In the genomic region with DNA sequence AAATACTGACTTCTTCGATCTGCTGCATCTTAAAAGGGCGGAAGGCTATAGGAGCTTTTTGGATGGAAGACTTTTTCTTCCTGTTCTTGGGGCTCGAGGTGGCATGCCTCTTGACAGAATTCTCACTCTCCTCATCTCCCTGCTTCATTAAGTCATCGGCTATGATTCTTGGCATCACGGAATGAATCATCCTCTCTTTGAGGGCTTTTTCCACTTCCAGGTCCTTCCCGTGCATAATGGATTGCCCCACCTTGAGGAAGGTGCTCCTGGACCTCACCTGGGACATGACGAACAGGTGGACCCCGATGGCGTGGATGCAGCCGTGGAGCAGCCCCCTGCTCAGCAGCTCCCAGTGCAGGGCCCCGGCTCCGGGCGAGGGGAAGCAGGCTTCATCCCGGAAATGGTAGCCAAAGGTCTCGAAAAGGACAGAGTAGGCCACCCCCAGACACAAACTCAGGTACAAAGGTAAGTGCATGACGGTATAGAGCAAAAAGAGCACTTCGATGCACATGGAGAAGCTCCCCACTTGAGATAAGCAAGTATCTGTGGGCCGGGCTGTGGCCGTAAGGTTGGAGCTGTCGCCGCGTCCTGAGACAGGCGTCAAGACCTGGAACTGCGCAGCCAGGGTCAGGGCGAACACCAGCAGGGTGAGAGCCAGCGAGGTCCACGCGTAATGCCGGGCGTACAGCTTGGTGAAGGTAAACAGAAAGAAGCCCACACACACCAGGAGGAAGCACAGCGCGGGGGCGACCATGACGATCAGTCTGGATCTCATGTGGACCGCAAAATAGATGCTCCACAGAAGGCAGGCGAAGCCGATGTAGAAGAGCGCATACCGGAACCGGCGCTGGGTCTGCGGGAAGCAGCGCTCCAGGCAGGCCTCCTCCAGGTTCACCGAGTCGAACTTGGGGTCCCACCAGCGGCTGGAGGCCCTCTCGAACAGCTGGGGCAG, we compare ENCODE assay signal across 1 cellular context.
TF ChIP-seq lines count a peak whose summit lies in the region.

No MANE protein-coding gene starts in this region.

TF ChIP-seq in HepG2, 621 proteins besides CTCF, POLR2A, EP300 and RAD21 (continued from another document and continues in another):
- TF ChIP-seq, protein P1, sequence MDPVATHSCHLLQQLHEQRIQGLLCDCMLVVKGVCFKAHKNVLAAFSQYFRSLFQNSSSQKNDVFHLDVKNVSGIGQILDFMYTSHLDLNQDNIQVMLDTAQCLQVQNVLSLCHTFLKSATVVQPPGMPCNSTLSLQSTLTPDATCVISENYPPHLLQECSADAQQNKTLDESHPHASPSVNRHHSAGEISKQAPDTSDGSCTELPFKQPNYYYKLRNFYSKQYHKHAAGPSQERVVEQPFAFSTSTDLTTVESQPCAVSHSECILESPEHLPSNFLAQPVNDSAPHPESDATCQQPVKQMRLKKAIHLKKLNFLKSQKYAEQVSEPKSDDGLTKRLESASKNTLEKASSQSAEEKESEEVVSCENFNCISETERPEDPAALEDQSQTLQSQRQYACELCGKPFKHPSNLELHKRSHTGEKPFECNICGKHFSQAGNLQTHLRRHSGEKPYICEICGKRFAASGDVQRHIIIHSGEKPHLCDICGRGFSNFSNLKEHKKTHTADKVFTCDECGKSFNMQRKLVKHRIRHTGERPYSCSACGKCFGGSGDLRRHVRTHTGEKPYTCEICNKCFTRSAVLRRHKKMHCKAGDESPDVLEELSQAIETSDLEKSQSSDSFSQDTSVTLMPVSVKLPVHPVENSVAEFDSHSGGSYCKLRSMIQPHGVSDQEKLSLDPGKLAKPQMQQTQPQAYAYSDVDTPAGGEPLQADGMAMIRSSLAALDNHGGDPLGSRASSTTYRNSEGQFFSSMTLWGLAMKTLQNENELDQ (CRISPR knock-in tag; IDR thresholded peaks at IDR 0.05; ENCODE audit: borderline replicate concordance) = no peak
- no peak for TF ChIP-seq ZNF670 (CRISPR knock-in tag; IDR thresholded peaks at IDR 0.05; ENCODE audit: borderline replicate concordance)
- TF ChIP-seq, protein P2, sequence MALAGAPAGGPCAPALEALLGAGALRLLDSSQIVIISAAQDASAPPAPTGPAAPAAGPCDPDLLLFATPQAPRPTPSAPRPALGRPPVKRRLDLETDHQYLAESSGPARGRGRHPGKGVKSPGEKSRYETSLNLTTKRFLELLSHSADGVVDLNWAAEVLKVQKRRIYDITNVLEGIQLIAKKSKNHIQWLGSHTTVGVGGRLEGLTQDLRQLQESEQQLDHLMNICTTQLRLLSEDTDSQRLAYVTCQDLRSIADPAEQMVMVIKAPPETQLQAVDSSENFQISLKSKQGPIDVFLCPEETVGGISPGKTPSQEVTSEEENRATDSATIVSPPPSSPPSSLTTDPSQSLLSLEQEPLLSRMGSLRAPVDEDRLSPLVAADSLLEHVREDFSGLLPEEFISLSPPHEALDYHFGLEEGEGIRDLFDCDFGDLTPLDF (CRISPR knock-in tag; IDR thresholded peaks at IDR 0.05) = no peak
- TF ChIP-seq NFRKB (IDR thresholded peaks at IDR 0.05) = no peak
- no peak for TF ChIP-seq ZNF251 (CRISPR knock-in tag; IDR thresholded peaks at IDR 0.05)
- TF ChIP-seq, protein P3, sequence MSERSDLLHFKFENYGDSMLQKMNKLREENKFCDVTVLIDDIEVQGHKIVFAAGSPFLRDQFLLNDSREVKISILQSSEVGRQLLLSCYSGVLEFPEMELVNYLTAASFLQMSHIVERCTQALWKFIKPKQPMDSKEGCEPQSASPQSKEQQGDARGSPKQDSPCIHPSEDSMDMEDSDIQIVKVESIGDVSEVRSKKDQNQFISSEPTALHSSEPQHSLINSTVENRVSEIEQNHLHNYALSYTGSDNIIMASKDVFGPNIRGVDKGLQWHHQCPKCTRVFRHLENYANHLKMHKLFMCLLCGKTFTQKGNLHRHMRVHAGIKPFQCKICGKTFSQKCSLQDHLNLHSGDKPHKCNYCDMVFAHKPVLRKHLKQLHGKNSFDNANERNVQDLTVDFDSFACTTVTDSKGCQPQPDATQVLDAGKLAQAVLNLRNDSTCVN (CRISPR knock-in tag; IDR thresholded peaks at IDR 0.05; ENCODE audit: borderline replicate concordance) = peak; percentile 61; the same call in 1 of the 2 replicates
- TF ChIP-seq, protein P4, sequence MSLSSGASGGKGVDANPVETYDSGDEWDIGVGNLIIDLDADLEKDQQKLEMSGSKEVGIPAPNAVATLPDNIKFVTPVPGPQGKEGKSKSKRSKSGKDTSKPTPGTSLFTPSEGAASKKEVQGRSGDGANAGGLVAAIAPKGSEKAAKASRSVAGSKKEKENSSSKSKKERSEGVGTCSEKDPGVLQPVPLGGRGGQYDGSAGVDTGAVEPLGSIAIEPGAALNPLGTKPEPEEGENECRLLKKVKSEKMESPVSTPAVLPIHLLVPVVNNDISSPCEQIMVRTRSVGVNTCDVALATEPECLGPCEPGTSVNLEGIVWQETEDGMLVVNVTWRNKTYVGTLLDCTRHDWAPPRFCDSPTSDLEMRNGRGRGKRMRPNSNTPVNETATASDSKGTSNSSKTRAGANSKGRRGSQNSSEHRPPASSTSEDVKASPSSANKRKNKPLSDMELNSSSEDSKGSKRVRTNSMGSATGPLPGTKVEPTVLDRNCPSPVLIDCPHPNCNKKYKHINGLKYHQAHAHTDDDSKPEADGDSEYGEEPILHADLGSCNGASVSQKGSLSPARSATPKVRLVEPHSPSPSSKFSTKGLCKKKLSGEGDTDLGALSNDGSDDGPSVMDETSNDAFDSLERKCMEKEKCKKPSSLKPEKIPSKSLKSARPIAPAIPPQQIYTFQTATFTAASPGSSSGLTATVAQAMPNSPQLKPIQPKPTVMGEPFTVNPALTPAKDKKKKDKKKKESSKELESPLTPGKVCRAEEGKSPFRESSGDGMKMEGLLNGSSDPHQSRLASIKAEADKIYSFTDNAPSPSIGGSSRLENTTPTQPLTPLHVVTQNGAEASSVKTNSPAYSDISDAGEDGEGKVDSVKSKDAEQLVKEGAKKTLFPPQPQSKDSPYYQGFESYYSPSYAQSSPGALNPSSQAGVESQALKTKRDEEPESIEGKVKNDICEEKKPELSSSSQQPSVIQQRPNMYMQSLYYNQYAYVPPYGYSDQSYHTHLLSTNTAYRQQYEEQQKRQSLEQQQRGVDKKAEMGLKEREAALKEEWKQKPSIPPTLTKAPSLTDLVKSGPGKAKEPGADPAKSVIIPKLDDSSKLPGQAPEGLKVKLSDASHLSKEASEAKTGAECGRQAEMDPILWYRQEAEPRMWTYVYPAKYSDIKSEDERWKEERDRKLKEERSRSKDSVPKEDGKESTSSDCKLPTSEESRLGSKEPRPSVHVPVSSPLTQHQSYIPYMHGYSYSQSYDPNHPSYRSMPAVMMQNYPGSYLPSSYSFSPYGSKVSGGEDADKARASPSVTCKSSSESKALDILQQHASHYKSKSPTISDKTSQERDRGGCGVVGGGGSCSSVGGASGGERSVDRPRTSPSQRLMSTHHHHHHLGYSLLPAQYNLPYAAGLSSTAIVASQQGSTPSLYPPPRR (CRISPR knock-in tag; IDR thresholded peaks at IDR 0.05; ENCODE audit: borderline replicate concordance) = no peak
- TF ChIP-seq ATF7 (IDR thresholded peaks at IDR 0.05) = no peak
- TF ChIP-seq ATF7 (CRISPR knock-in tag; IDR thresholded peaks at IDR 0.05) = no peak
- TF ChIP-seq, protein P5, sequence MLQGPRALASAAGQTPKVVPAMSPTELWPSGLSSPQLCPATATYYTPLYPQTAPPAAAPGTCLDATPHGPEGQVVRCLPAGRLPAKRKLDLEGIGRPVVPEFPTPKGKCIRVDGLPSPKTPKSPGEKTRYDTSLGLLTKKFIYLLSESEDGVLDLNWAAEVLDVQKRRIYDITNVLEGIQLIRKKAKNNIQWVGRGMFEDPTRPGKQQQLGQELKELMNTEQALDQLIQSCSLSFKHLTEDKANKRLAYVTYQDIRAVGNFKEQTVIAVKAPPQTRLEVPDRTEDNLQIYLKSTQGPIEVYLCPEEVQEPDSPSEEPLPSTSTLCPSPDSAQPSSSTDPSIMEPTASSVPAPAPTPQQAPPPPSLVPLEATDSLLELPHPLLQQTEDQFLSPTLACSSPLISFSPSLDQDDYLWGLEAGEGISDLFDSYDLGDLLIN (CRISPR knock-in tag; IDR thresholded peaks at IDR 0.05; ENCODE audit: borderline replicate concordance) = no peak
- TF ChIP-seq, protein P6, sequence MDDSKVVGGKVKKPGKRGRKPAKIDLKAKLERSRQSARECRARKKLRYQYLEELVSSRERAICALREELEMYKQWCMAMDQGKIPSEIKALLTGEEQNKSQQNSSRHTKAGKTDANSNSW (CRISPR knock-in tag; IDR thresholded peaks at IDR 0.05; ENCODE audit: borderline replicate concordance) = no peak
- TF ChIP-seq DMAP1 (CRISPR knock-in tag; IDR thresholded peaks at IDR 0.05) = no peak
- 0 out of 2 replicates have a peak, but pooled peaks have one; percentile 9 for TF ChIP-seq RXRA (CRISPR knock-in tag; IDR thresholded peaks at IDR 0.05)
- TF ChIP-seq U2AF2 (IDR thresholded peaks at IDR 0.05; ENCODE audit: low read depth, low read length) = no peak
- TF ChIP-seq, protein P7, sequence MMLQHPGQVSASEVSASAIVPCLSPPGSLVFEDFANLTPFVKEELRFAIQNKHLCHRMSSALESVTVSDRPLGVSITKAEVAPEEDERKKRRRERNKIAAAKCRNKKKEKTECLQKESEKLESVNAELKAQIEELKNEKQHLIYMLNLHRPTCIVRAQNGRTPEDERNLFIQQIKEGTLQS (CRISPR knock-in tag; IDR thresholded peaks at IDR 0.05) = no peak
- TF ChIP-seq NR2F1 (CRISPR knock-in tag; IDR thresholded peaks at IDR 0.05) = no peak
- TF ChIP-seq, protein P8, sequence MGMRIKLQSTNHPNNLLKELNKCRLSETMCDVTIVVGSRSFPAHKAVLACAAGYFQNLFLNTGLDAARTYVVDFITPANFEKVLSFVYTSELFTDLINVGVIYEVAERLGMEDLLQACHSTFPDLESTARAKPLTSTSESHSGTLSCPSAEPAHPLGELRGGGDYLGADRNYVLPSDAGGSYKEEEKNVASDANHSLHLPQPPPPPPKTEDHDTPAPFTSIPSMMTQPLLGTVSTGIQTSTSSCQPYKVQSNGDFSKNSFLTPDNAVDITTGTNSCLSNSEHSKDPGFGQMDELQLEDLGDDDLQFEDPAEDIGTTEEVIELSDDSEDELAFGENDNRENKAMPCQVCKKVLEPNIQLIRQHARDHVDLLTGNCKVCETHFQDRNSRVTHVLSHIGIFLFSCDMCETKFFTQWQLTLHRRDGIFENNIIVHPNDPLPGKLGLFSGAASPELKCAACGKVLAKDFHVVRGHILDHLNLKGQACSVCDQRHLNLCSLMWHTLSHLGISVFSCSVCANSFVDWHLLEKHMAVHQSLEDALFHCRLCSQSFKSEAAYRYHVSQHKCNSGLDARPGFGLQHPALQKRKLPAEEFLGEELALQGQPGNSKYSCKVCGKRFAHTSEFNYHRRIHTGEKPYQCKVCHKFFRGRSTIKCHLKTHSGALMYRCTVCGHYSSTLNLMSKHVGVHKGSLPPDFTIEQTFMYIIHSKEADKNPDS (CRISPR knock-in tag; IDR thresholded peaks at IDR 0.05) = no peak
- TF ChIP-seq ZNF232 (CRISPR knock-in tag; IDR thresholded peaks at IDR 0.05; ENCODE audit: borderline replicate concordance) = no peak
- TF ChIP-seq ESRRA (CRISPR knock-in tag; IDR thresholded peaks at IDR 0.05; ENCODE audit: low read depth) = no peak
- TF ChIP-seq HNRNPL (IDR thresholded peaks at IDR 0.05; ENCODE audit: low read depth, low read length) = no peak
- TF ChIP-seq ZBTB1 (CRISPR knock-in tag; IDR thresholded peaks at IDR 0.05; ENCODE audit: borderline replicate concordance) = no peak
- no peak for TF ChIP-seq MAFK (conservative IDR thresholded peaks at IDR 0.05 in 1 of 2, IDR thresholded peaks at IDR 0.05 in 1 of 2; ENCODE audit: low read length in 2 of 2)
- TF ChIP-seq, protein P9, sequence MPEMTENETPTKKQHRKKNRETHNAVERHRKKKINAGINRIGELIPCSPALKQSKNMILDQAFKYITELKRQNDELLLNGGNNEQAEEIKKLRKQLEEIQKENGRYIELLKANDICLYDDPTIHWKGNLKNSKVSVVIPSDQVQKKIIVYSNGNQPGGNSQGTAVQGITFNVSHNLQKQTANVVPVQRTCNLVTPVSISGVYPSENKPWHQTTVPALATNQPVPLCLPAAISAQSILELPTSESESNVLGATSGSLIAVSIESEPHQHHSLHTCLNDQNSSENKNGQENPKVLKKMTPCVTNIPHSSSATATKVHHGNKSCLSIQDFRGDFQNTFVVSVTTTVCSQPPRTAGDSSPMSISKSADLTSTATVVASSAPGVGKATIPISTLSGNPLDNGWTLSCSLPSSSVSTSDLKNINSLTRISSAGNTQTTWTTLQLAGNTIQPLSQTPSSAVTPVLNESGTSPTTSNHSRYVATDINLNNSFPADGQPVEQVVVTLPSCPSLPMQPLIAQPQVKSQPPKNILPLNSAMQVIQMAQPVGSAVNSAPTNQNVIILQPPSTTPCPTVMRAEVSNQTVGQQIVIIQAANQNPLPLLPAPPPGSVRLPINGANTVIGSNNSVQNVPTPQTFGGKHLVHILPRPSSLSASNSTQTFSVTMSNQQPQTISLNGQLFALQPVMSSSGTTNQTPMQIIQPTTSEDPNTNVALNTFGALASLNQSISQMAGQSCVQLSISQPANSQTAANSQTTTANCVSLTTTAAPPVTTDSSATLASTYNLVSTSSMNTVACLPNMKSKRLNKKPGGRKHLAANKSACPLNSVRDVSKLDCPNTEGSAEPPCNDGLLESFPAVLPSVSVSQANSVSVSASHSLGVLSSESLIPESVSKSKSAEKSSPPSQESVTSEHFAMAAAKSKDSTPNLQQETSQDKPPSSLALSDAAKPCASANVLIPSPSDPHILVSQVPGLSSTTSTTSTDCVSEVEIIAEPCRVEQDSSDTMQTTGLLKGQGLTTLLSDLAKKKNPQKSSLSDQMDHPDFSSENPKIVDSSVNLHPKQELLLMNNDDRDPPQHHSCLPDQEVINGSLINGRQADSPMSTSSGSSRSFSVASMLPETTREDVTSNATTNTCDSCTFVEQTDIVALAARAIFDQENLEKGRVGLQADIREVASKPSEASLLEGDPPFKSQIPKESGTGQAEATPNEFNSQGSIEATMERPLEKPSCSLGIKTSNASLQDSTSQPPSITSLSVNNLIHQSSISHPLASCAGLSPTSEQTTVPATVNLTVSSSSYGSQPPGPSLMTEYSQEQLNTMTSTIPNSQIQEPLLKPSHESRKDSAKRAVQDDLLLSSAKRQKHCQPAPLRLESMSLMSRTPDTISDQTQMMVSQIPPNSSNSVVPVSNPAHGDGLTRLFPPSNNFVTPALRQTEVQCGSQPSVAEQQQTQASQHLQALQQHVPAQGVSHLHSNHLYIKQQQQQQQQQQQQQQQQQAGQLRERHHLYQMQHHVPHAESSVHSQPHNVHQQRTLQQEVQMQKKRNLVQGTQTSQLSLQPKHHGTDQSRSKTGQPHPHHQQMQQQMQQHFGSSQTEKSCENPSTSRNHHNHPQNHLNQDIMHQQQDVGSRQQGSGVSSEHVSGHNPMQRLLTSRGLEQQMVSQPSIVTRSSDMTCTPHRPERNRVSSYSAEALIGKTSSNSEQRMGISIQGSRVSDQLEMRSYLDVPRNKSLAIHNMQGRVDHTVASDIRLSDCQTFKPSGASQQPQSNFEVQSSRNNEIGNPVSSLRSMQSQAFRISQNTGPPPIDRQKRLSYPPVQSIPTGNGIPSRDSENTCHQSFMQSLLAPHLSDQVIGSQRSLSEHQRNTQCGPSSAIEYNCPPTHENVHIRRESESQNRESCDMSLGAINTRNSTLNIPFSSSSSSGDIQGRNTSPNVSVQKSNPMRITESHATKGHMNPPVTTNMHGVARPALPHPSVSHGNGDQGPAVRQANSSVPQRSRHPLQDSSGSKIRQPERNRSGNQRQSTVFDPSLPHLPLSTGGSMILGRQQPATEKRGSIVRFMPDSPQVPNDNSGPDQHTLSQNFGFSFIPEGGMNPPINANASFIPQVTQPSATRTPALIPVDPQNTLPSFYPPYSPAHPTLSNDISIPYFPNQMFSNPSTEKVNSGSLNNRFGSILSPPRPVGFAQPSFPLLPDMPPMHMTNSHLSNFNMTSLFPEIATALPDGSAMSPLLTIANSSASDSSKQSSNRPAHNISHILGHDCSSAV (CRISPR knock-in tag; IDR thresholded peaks at IDR 0.05; ENCODE audit: borderline replicate concordance) = no peak
- TF ChIP-seq MTF1 (CRISPR knock-in tag; IDR thresholded peaks at IDR 0.05) = no peak
- TF ChIP-seq CREM (IDR thresholded peaks at IDR 0.05) = no peak
- no peak for TF ChIP-seq CREM (CRISPR knock-in tag; IDR thresholded peaks at IDR 0.05)
- TF ChIP-seq FOXA1 (IDR thresholded peaks at IDR 0.05) = no peak
- TF ChIP-seq FOXA1 (CRISPR knock-in tag; IDR thresholded peaks at IDR 0.05) = no peak; the same call in 1 of the 2 replicates
- peak; percentile 27; the same call in 1 of the 2 replicates for TF ChIP-seq GATAD2A (CRISPR knock-in tag; IDR thresholded peaks at IDR 0.05)
- TF ChIP-seq ZNF263 (CRISPR knock-in tag; IDR thresholded peaks at IDR 0.05) = no peak
- TF ChIP-seq HNF4A (CRISPR knock-in tag; IDR thresholded peaks at IDR 0.05) = no peak
